In genomic region chr7:98250789-98251188, GRCh38 we compare ENCODE assay signal across 9 cellular contexts. TPM values are rescaled to one million over a fixed set of nuclear protein-coding genes. Genes with fewer than 3 reads are reported as not detected.
DNase-seq lines count a peak whose midpoint lies in the region; ATAC-seq and TF ChIP-seq lines count a peak whose summit lies in the region.
"Had no signal": no experiment of that assay in that cellular context is flagged by ENCODE, and none has a peak within 500 bp of the region (broad histone marks: within the 10 kb centered on the region; RNA-seq: fewer than 3 reads in every experiment).

No MANE protein-coding gene starts in this region.

- H3K4me1 Mint-ChIP-seq in HFFc6 (ENCODE audit: low read depth): peaks cover 21% of the 10 kb centered on the region

- peak overlapping the region; percentile 29; the same call in 1 of the 2 replicates for H3K27ac Mint-ChIP-seq in HFFc6

- H3K27me3 Mint-ChIP-seq in HFFc6 (ENCODE audit: insufficient read depth): no peaks in the 10 kb centered on the region

- no peak for TF ChIP-seq CTCF in HFFc6 (IDR thresholded peaks at IDR 0.05)

- H3K9me3 Mint-ChIP-seq in HFFc6: no peaks in the 10 kb centered on the region

- peak overlapping the region; percentile 97 for H3K4me3 Mint-ChIP-seq in HFFc6

- DNase-seq in AG08396 (ENCODE audit: low spot score): peak; percentile 7
- no peak for DNase-seq in HFFc6
- peak; percentile 72 for DNase-seq in activated CD8-positive, alpha-beta memory T cell treated with anti-CD3 and anti-CD28 coated beads for 24 hours
- peak; percentile 38 for DNase-seq in germinal center (ENCODE audit: low spot score)
- DNase-seq in stimulated activated CD8-positive, alpha-beta memory T cell treated with anti-CD3 and anti-CD28 coated beads, Interleukin-12 subunit alpha, Interleukin-12 subunit beta, amount 100 ng/mL, for 1 hour (ENCODE audit: low read depth): peak; percentile 16
- DNase-seq in NCI-H2107 treated with DMSO at 0.1 percent for 48 hours (lab: John Stamatoyannopoulos, UW; ENCODE audit: unreplicated experiment): no peak

- peaks cover 5% of the 10 kb centered on the region for H3K36me3 Mint-ChIP-seq in HFFc6 (ENCODE audit: low read depth)

- ATAC-seq in GM18867 (IDR thresholded peaks at IDR 0.05; ENCODE audit: unreplicated experiment) (no peak), GM19328 (IDR thresholded peaks at IDR 0.05; ENCODE audit: unreplicated experiment) (no peak)

RNA-seq across cellular contexts. Expression of gene TECPR1, which starts 1.2 kb away (rescaled TPM):
- 10 to 100 TPM; 25.6 to 35.6 (median 29.3) TPM for total RNA-seq in HFFc6 (2021; fragmentation: NEBNext Ultra II Directional; extraction: Animal tissue kit (Norgen Biotek cat#: 25700))

RNA-seq across cellular contexts. Expression of gene BRI3, which starts 30.7 kb away (rescaled TPM):
- 100 to 1,000 TPM; 288 to 304 (median 295) TPM for total RNA-seq in HFFc6 (2021; fragmentation: NEBNext Ultra II Directional; extraction: Animal tissue kit (Norgen Biotek cat#: 25700))

RNA-seq across cellular contexts. Expression of gene BHLHA15, which starts 39.5 kb away (rescaled TPM):
- under 1 TPM in 1 of 6 experiments, not detected in 5; 0.33 TPM for total RNA-seq in HFFc6 (2021; fragmentation: NEBNext Ultra II Directional; extraction: Animal tissue kit (Norgen Biotek cat#: 25700))
- total RNA-seq: urinary bladder had no signal

Comparison
In these comparisons a context has a peak if more than half of its experiments do, and no peak if none do; other contexts are left out.
1. DNase-seq: peak in AG08396 (single experiment), activated CD8-positive, alpha-beta memory T cell treated with anti-CD3 and anti-CD28 coated beads for 24 hours (single experiment), germinal center (single experiment) and stimulated activated CD8-positive, alpha-beta memory T cell treated with anti-CD3 and anti-CD28 coated beads, Interleukin-12 subunit alpha, Interleukin-12 subunit beta, amount 100 ng/mL, for 1 hour (single experiment); none in HFFc6 (single experiment) and NCI-H2107 treated with DMSO at 0.1 percent for 48 hours (single experiment).